ENCODE assay signal across 18 cellular contexts in genomic region chr2:199118701-199119241, GRCh38.
"Had no signal": no experiment of that assay in that cellular context is flagged by ENCODE, and none has a peak within 500 bp of the region (broad histone marks: within the 10 kb centered on the region; RNA-seq: fewer than 3 reads in every experiment).

No MANE protein-coding gene starts in this region.

- H3K27ac Mint-ChIP-seq: activated CD4-positive, alpha-beta memory T cell treated with anti-CD3 and anti-CD28 coated beads for 36 hours; activated CD4-positive, alpha-beta T cell treated with anti-CD3 and anti-CD28 coated beads for 36 hours; activated naive CD8-positive, alpha-beta T cell treated with anti-CD3 and anti-CD28 coated beads for 36 hours; activated T-helper 1 cell treated with anti-CD3 and anti-CD28 coated beads, Interleukin-12 subunit alpha, Interleukin-12 subunit beta, Interleukin-2, Interleukin-4 antibody, amounts not matched to agents 30 ng/mL and 10 ng/mL and 1 ng/mL, durations not matched to agents 14 hours and 24 hours and 36 hours; natural killer cell; T-helper 2 cell treated with Interferon-gamma antibody and Interleukin-4, amounts not matched to agents 5 μg/mL and 100 μg/mL, for 36 hours had no signal

- H3K27ac ChIP-seq: dorsolateral prefrontal cortex, tibial artery had no signal

- H3K9me3 ChIP-seq: tibial artery had no signal

- DNase-seq: activated CD4-positive, alpha-beta memory T cell treated with anti-CD3 and anti-CD28 coated beads for 36 hours; activated CD4-positive, alpha-beta T cell treated with anti-CD3 and anti-CD28 coated beads for 36 hours; activated naive CD4-positive, alpha-beta T cell; activated naive CD8-positive, alpha-beta T cell treated with anti-CD3 and anti-CD28 coated beads for 36 hours; activated T-cell treated with anti-CD3 and anti-CD28 coated beads for 4 hours; amniotic stem cell; dorsolateral prefrontal cortex; kidney; left ventricle myocardium superior; natural killer cell; nucleus accumbens; posterior cingulate gyrus; stimulated activated naive CD8-positive, alpha-beta T cell treated with anti-CD3 and anti-CD28 coated beads, Interleukin-15, Interleukin-2, amounts not matched to agents 100 U/mL and 50 U/mL, for 24 hours; substantia nigra; tibial artery had no signal

- H3K36me3 ChIP-seq: tibial artery had no signal

- H3K27me3 ChIP-seq: dorsolateral prefrontal cortex, tibial artery had no signal

- H3K27me3 Mint-ChIP-seq: activated CD4-positive, alpha-beta T cell treated with anti-CD3 and anti-CD28 coated beads for 36 hours; activated naive CD8-positive, alpha-beta T cell treated with anti-CD3 and anti-CD28 coated beads for 36 hours had no signal

- H3K36me3 Mint-ChIP-seq: activated CD4-positive, alpha-beta memory T cell treated with anti-CD3 and anti-CD28 coated beads for 36 hours; activated naive CD8-positive, alpha-beta T cell treated with anti-CD3 and anti-CD28 coated beads for 36 hours; brain; natural killer cell had no signal

- ATAC-seq: activated CD4-positive, alpha-beta T cell treated with anti-CD3 and anti-CD28 coated beads for 36 hours; left ventricle myocardium superior; natural killer cell; stimulated activated naive CD8-positive, alpha-beta T cell treated with anti-CD3 and anti-CD28 coated beads, Interleukin-15, Interleukin-2, amounts not matched to agents 100 U/mL and 50 U/mL, for 24 hours had no signal

- H3K4me1 Mint-ChIP-seq: activated CD4-positive, alpha-beta T cell treated with anti-CD3 and anti-CD28 coated beads for 36 hours; activated naive CD8-positive, alpha-beta T cell treated with anti-CD3 and anti-CD28 coated beads for 36 hours; natural killer cell had no signal

- H3K4me3 Mint-ChIP-seq: activated CD4-positive, alpha-beta memory T cell treated with anti-CD3 and anti-CD28 coated beads for 36 hours; activated CD4-positive, alpha-beta T cell treated with anti-CD3 and anti-CD28 coated beads for 36 hours; activated naive CD8-positive, alpha-beta T cell treated with anti-CD3 and anti-CD28 coated beads for 36 hours; activated T-helper 1 cell treated with anti-CD3 and anti-CD28 coated beads, Interleukin-12 subunit alpha, Interleukin-12 subunit beta, Interleukin-2, Interleukin-4 antibody, amounts not matched to agents 30 ng/mL and 10 ng/mL and 1 ng/mL, durations not matched to agents 14 hours and 24 hours and 36 hours; brain; natural killer cell; T-helper 2 cell treated with Interferon-gamma antibody and Interleukin-4, amounts not matched to agents 5 μg/mL and 100 μg/mL, for 36 hours had no signal

- H3K4me3 ChIP-seq: dorsolateral prefrontal cortex, tibial artery had no signal

- H3K9me3 Mint-ChIP-seq: activated CD4-positive, alpha-beta memory T cell treated with anti-CD3 and anti-CD28 coated beads for 36 hours; activated naive CD8-positive, alpha-beta T cell treated with anti-CD3 and anti-CD28 coated beads for 36 hours; activated T-helper 1 cell treated with anti-CD3 and anti-CD28 coated beads, Interleukin-12 subunit alpha, Interleukin-12 subunit beta, Interleukin-2, Interleukin-4 antibody, amounts not matched to agents 30 ng/mL and 10 ng/mL and 1 ng/mL, durations not matched to agents 14 hours and 24 hours and 36 hours; brain; T-helper 2 cell treated with Interferon-gamma antibody and Interleukin-4, amounts not matched to agents 5 μg/mL and 100 μg/mL, for 36 hours had no signal
